ENCODE assay signal across 25 cellular contexts in the genomic region with DNA sequence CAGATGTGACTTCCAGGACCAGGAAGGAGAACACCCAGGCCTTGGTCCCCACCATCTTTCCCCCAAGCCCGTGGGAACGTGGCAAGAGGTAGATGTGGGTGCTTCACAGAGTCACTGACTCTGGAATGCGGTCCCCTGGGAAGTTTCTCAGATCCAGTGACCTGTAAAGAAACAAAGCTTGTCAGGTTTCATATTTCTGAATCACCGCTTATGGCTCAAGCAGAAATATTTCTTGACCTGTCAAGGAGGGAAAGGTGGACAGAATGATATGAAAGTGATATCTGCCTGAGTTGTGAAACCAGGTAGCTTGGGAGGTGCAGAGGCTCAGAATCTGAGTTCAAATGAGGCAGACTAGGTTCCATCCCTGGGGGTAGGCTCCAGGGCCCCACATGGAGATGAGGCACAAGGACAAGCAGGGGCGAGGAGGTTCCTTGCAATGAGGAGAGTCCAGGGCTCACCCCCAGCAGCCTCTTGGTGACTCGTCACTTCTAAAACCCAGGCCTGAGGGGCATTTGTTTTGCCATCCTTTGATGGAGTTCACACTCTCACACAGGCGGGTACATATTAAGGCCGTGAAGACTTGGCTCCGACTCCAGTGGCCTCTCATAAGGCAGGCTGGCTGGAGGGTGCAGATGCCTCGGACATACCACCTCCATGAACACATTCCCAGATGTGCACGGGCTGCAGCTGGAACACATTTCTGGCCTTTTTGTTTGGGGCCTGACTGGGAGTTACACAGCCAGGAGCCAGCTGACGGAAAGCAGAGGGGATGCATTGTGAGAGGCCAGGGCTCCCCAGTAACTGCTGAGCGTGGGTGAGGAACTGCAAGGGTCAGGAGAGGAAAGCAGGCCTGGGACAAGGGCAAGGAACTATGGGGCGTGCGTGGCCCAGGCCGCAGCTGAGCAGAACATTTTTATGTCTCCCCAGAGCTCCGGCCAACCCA. TPM values are rescaled to one million over a fixed set of nuclear protein-coding genes. Genes with fewer than 3 reads are reported as not detected.
DNase-seq lines count a peak whose midpoint lies in the region; ATAC-seq and TF ChIP-seq lines count a peak whose summit lies in the region.
"Had no signal": no experiment of that assay in that cellular context is flagged by ENCODE, and none has a peak within 500 bp of the region (broad histone marks: within the 10 kb centered on the region; RNA-seq: fewer than 3 reads in every experiment).

No MANE protein-coding gene starts in this region.

- no peaks in the 10 kb centered on the region for H4K20me1 ChIP-seq in neural progenitor cell (ENCODE audit: low read depth)

- POLR2A ChIA-PET in activated naive CD8-positive, alpha-beta T cell treated with anti-CD3 and anti-CD28 coated beads, Interleukin-2, amount 10 ng/mL, durations not matched to agents 7 days and 5 days (lab: Charles Lee): no interaction called here

- peak overlapping the region; percentile 19 for H2AFZ ChIP-seq in neural progenitor cell (replicated peaks)

- H3K27ac ChIP-seq in neural progenitor cell (no peak overlapping the region), tibial nerve (peak overlapping the region in 3 of 4 donors; percentile 30 to 69 (median 32))
- H3K27ac ChIP-seq: 22Rv1 had no signal

- TF ChIP-seq CTCF in neural progenitor cell (IDR thresholded peaks at IDR 0.05) (no peak), tibial nerve (IDR thresholded peaks at IDR 0.05) (no peak)

- peaks cover 3% of the 10 kb centered on the region for H3K4me1 Mint-ChIP-seq in activated naive CD8-positive, alpha-beta T cell treated with anti-CD3 and anti-CD28 coated beads, Interleukin-2, amount 10 ng/mL, durations not matched to agents 7 days and 5 days
- peaks cover 4% of the 10 kb centered on the region for H3K4me1 Mint-ChIP-seq in activated naive CD8-positive, alpha-beta T cell treated with anti-CD3 and anti-CD28 coated beads for 36 hours
- peaks cover 51% of the 10 kb centered on the region for H3K4me1 Mint-ChIP-seq in neural progenitor cell
- H3K4me1 Mint-ChIP-seq: activated B cell treated with CpG ODN at 0.5 μM for 24 hours; activated CD4-positive, alpha-beta memory T cell treated with anti-CD3 and anti-CD28 coated beads, Interleukin-2, amount 10 ng/mL, durations not matched to agents 7 days and 5 days had no signal

- H3K79me2 ChIP-seq in neural progenitor cell (ENCODE audit: low read depth): no peaks in the 10 kb centered on the region

- H3K27ac Mint-ChIP-seq in activated naive CD8-positive, alpha-beta T cell treated with anti-CD3 and anti-CD28 coated beads, Interleukin-2, amount 10 ng/mL, durations not matched to agents 7 days and 5 days: peak overlapping the region; percentile 28
- H3K27ac Mint-ChIP-seq in activated naive CD8-positive, alpha-beta T cell treated with anti-CD3 and anti-CD28 coated beads for 36 hours: no peak overlapping the region
- H3K27ac Mint-ChIP-seq in neural progenitor cell: peak overlapping the region; percentile 65
- H3K27ac Mint-ChIP-seq: activated B cell treated with CpG ODN at 0.5 μM for 24 hours; activated CD4-positive, alpha-beta memory T cell treated with anti-CD3 and anti-CD28 coated beads, Interleukin-2, amount 10 ng/mL, durations not matched to agents 7 days and 5 days; activated T-cell treated with anti-CD3 and anti-CD28 coated beads, Interleukin-2, amount 50 U/mL, for 72 hours had no signal

- no peaks in the 10 kb centered on the region for H3K27me3 ChIP-seq in neural progenitor cell
- no peaks in the 10 kb centered on the region for H3K27me3 ChIP-seq in tibial nerve
- H3K27me3 ChIP-seq: BE2C had no signal

- no peaks in the 10 kb centered on the region for H3K27me3 Mint-ChIP-seq in activated naive CD8-positive, alpha-beta T cell treated with anti-CD3 and anti-CD28 coated beads, Interleukin-2, amount 10 ng/mL, durations not matched to agents 7 days and 5 days
- H3K27me3 Mint-ChIP-seq in activated naive CD8-positive, alpha-beta T cell treated with anti-CD3 and anti-CD28 coated beads for 36 hours: no peaks in the 10 kb centered on the region
- peaks cover 11% of the 10 kb centered on the region for H3K27me3 Mint-ChIP-seq in neural progenitor cell (ENCODE audit: insufficient read depth, low read depth)
- H3K27me3 Mint-ChIP-seq: activated CD4-positive, alpha-beta memory T cell treated with anti-CD3 and anti-CD28 coated beads, Interleukin-2, amount 10 ng/mL, durations not matched to agents 7 days and 5 days had no signal

- no peak for TF ChIP-seq EP300 in tibial nerve (IDR thresholded peaks at IDR 0.05)

- H3K4me2 ChIP-seq in neural progenitor cell: peak overlapping the region; percentile 6

- H3K9me3 Mint-ChIP-seq in activated naive CD8-positive, alpha-beta T cell treated with anti-CD3 and anti-CD28 coated beads, Interleukin-2, amount 10 ng/mL, durations not matched to agents 7 days and 5 days: no peaks in the 10 kb centered on the region
- H3K9me3 Mint-ChIP-seq in activated naive CD8-positive, alpha-beta T cell treated with anti-CD3 and anti-CD28 coated beads for 36 hours: no peaks in the 10 kb centered on the region
- no peaks in the 10 kb centered on the region for H3K9me3 Mint-ChIP-seq in neural progenitor cell
- H3K9me3 Mint-ChIP-seq: activated B cell treated with CpG ODN at 0.5 μM for 24 hours; activated CD4-positive, alpha-beta memory T cell treated with anti-CD3 and anti-CD28 coated beads, Interleukin-2, amount 10 ng/mL, durations not matched to agents 7 days and 5 days; activated naive CD4-positive, alpha-beta T cell treated with anti-CD3 and anti-CD28 coated beads, Interleukin-2, amount 50 U/mL, for 72 hours; activated T-cell treated with anti-CD3 and anti-CD28 coated beads, Interleukin-2, amount 50 U/mL, for 72 hours had no signal

- WGBS in tibial nerve, 2 donors: 47 to 50% methylated on average over 17 of the region's 17 CpGs

- no peak for DNase-seq in activated naive CD8-positive, alpha-beta T cell treated with anti-CD3 and anti-CD28 coated beads, Interleukin-2, amount 10 ng/mL, durations not matched to agents 7 days and 5 days
- no peak for DNase-seq in activated naive CD8-positive, alpha-beta T cell treated with anti-CD3 and anti-CD28 coated beads for 36 hours
- DNase-seq in glomerular visceral epithelial cell (ENCODE audit: extremely low spot score): peak; percentile 32
- peak; percentile 4 for DNase-seq in neural progenitor cell (ENCODE audit: low spot score)
- peak in 1 of 2 donors; percentile 24 for DNase-seq in tibial nerve (ENCODE audit: low spot score in 2 of 2)
- no peak for DNase-seq in activated CD8-positive, alpha-beta memory T cell treated with anti-CD3 and anti-CD28 coated beads, Interleukin-2, amount 50 U/mL, for 48 hours
- DNase-seq: activated B cell treated with CpG ODN at 0.5 μM for 24 hours; activated CD4-positive, alpha-beta memory T cell treated with anti-CD3 and anti-CD28 coated beads, Interleukin-2, amount 10 ng/mL, durations not matched to agents 7 days and 5 days; activated T-cell treated with anti-CD3 and anti-CD28 coated beads, Interleukin-2, amount 50 U/mL, for 72 hours; BE2C; Calu3; erythroblast; hippocampal formation; NCI-H1092 treated with DMSO at 0.1 percent for 48 hours; NCI-H69; PC-3; small intestine; stimulated activated CD4-positive, alpha-beta T cell treated with anti-CD3 and anti-CD28 coated beads, Interleukin-4, amount 100 ng/mL, for 4 hours had no signal

- no peak overlapping the region for H3K4me3 ChIP-seq in neural progenitor cell
- peak overlapping the region in 1 of 4 donors; percentile 20 for H3K4me3 ChIP-seq in tibial nerve
- H3K4me3 ChIP-seq: HAP-1 had no signal

- no peaks in the 10 kb centered on the region for H3K36me3 Mint-ChIP-seq in activated naive CD8-positive, alpha-beta T cell treated with anti-CD3 and anti-CD28 coated beads, Interleukin-2, amount 10 ng/mL, durations not matched to agents 7 days and 5 days
- no peaks in the 10 kb centered on the region for H3K36me3 Mint-ChIP-seq in activated naive CD8-positive, alpha-beta T cell treated with anti-CD3 and anti-CD28 coated beads for 36 hours
- H3K36me3 Mint-ChIP-seq in neural progenitor cell: no peaks in the 10 kb centered on the region
- H3K36me3 Mint-ChIP-seq: activated naive CD4-positive, alpha-beta T cell treated with anti-CD3 and anti-CD28 coated beads, Interleukin-2, amount 50 U/mL, for 72 hours had no signal

- no peak overlapping the region for H3K4me3 Mint-ChIP-seq in activated naive CD8-positive, alpha-beta T cell treated with anti-CD3 and anti-CD28 coated beads, Interleukin-2, amount 10 ng/mL, durations not matched to agents 7 days and 5 days
- H3K4me3 Mint-ChIP-seq in activated naive CD8-positive, alpha-beta T cell treated with anti-CD3 and anti-CD28 coated beads for 36 hours: no peak overlapping the region
- H3K4me3 Mint-ChIP-seq in neural progenitor cell: no peak overlapping the region
- H3K4me3 Mint-ChIP-seq: activated B cell treated with CpG ODN at 0.5 μM for 24 hours; activated CD4-positive, alpha-beta memory T cell treated with anti-CD3 and anti-CD28 coated beads, Interleukin-2, amount 10 ng/mL, durations not matched to agents 7 days and 5 days; activated T-cell treated with anti-CD3 and anti-CD28 coated beads, Interleukin-2, amount 50 U/mL, for 72 hours had no signal

- no peaks in the 10 kb centered on the region for H3K36me3 ChIP-seq in neural progenitor cell
- H3K36me3 ChIP-seq in tibial nerve: no peaks in the 10 kb centered on the region
- H3K36me3 ChIP-seq: BE2C, HAP-1 had no signal

- ATAC-seq in activated naive CD8-positive, alpha-beta T cell treated with anti-CD3 and anti-CD28 coated beads, Interleukin-2, amount 10 ng/mL, durations not matched to agents 7 days and 5 days (ENCODE audit: low read depth): no peak
- ATAC-seq in GM21576 (IDR thresholded peaks at IDR 0.05; ENCODE audit: unreplicated experiment) (no peak), HG03196 (IDR thresholded peaks at IDR 0.05; ENCODE audit: unreplicated experiment) (no peak)
- ATAC-seq: activated naive CD4-positive, alpha-beta T cell treated with anti-CD3 and anti-CD28 coated beads, Interleukin-2, amount 50 U/mL, for 72 hours; activated T-cell treated with anti-CD3 and anti-CD28 coated beads, Interleukin-2, amount 50 U/mL, for 72 hours; PC-3 had no signal

- TF ChIP-seq POLR2A in tibial nerve (IDR thresholded peaks at IDR 0.05): no peak

- no peak overlapping the region for H3K9ac ChIP-seq in neural progenitor cell

- peaks cover 34% of the 10 kb centered on the region for H3K4me1 ChIP-seq in neural progenitor cell
- peaks cover 0 to 51% (median 10%) of the 10 kb centered on the region in 4 donors for H3K4me1 ChIP-seq in tibial nerve

- H3F3A ChIP-seq in neural progenitor cell (ENCODE audit: low read depth): peaks cover 5% of the 10 kb centered on the region

- no peaks in the 10 kb centered on the region for H3K9me3 ChIP-seq in neural progenitor cell (ENCODE audit: low read depth)
- no peaks in the 10 kb centered on the region for H3K9me3 ChIP-seq in tibial nerve
- H3K9me3 ChIP-seq: BE2C, HAP-1 had no signal

RNA-seq across cellular contexts. Expression of gene CILP, which starts 1.3 kb away (rescaled TPM):
- total RNA-seq in activated naive CD8-positive, alpha-beta T cell treated with anti-CD3 and anti-CD28 coated beads, Interleukin-2, amount 10 ng/mL, durations not matched to agents 7 days and 5 days: under 1 TPM; 0.17 TPM
- total RNA-seq in activated naive CD8-positive, alpha-beta T cell treated with anti-CD3 and anti-CD28 coated beads for 36 hours: not detected
- total RNA-seq in neural progenitor cell (ENCODE audit: low replicate concordance) (0.22 TPM in 1 of 2 replicates, not detected in the other), tibial nerve (100 to 1,000 TPM in 1 of 4 donors, 10 to 100 TPM in 2, 1 to 10 TPM in 1; 7.8 to 209 (median 55.5) TPM)
- total RNA-seq: activated CD4-positive, alpha-beta memory T cell treated with anti-CD3 and anti-CD28 coated beads, Interleukin-2, amount 10 ng/mL, durations not matched to agents 7 days and 5 days; dermis microvascular lymphatic vessel endothelial cell; kidney epithelial cell; PC-3 had no signal

RNA-seq across cellular contexts. Expression of gene CLPX, which starts 24.8 kb away (rescaled TPM):
- total RNA-seq in activated naive CD8-positive, alpha-beta T cell treated with anti-CD3 and anti-CD28 coated beads, Interleukin-2, amount 10 ng/mL, durations not matched to agents 7 days and 5 days: 10 to 100 TPM; 45.8 to 47.4 TPM
- total RNA-seq in activated naive CD8-positive, alpha-beta T cell treated with anti-CD3 and anti-CD28 coated beads for 36 hours: 10 to 100 TPM; 70.6 to 74.9 TPM
- total RNA-seq in neural progenitor cell (ENCODE audit: low replicate concordance) (31.5 and 72.6 TPM in 2 replicates), tibial nerve (10 to 100 TPM; 29.5 to 96.7 (median 69.7) TPM)

Comparison
In these comparisons a context has a peak if more than half of its experiments do, and no peak if none do; other contexts are left out.
1. DNase-seq: peak in glomerular visceral epithelial cell (single experiment) and neural progenitor cell (single experiment); none in activated naive CD8-positive, alpha-beta T cell treated with anti-CD3 and anti-CD28 coated beads, Interleukin-2, amount 10 ng/mL, durations not matched to agents 7 days and 5 days (single experiment), activated naive CD8-positive, alpha-beta T cell treated with anti-CD3 and anti-CD28 coated beads for 36 hours (single experiment) and activated CD8-positive, alpha-beta memory T cell treated with anti-CD3 and anti-CD28 coated beads, Interleukin-2, amount 50 U/mL, for 48 hours (single experiment).